Comparison of ENCODE assay signal across 8 cellular contexts in the genomic region with DNA sequence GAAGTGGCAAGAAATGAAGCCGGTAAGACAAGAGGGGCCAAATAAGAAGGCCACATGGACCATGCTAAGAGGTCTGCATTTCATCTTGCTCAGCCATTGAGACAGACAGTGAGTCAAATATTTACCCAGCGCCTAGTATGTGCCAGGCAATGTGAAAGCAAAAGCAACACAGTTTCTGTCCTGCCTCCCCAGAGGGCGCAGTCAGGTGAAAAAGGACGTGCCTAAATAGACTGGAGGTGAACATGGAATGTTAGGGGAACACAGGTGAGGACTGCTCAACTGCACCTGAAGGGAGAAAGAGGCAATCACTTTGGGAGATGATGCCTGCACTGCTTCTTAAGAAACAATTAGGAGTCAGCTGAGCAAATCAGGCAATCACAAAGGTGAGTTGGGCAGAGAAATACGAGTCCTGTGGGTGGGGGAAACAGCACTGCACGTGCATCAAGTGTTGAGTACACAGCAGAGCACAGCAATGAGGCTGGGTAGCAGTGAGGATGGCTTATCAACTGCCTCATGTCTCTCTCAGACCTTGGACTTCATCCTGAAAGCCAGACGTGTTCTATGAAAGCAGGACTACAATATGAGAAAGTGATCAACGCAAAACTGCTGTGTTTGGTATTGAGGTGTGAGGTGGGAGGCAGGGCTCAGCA.
DNase-seq lines count a peak whose midpoint lies in the region; ATAC-seq and TF ChIP-seq lines count a peak whose summit lies in the region.

No MANE protein-coding gene starts in this region.

- DNase-seq in G401 (ENCODE audit: low spot score) (peak; percentile 25), upper lobe of right lung (no peak), NOMO-1 treated with DMSO at 0.1 percent for 48 hours (lab: John Stamatoyannopoulos, UW; ENCODE audit: unreplicated experiment) (no peak), BE2C (no peak), CD14-positive monocyte (ENCODE audit: low spot score) (no peak)
- DNase-seq in activated naive CD8-positive, alpha-beta T cell treated with anti-CD3 and anti-CD28 coated beads, Interleukin-2, amount 50 U/mL, for 24 hours = no peak

- H3K4me3 ChIP-seq in upper lobe of right lung (no peak overlapping the region), BE2C (ENCODE audit: low read depth, low read length) (no peak overlapping the region)

- peak overlapping the region; percentile 30 for H3K27ac Mint-ChIP-seq in activated naive CD8-positive, alpha-beta T cell treated with anti-CD3 and anti-CD28 coated beads, Interleukin-2, amount 50 U/mL, for 24 hours
- H3K27ac Mint-ChIP-seq in CD14-positive monocyte = no peak overlapping the region

- peak overlapping the region; percentile 37 for H3K4me3 Mint-ChIP-seq in activated naive CD8-positive, alpha-beta T cell treated with anti-CD3 and anti-CD28 coated beads, Interleukin-2, amount 50 U/mL, for 24 hours
- H3K4me3 Mint-ChIP-seq in CD14-positive monocyte = no peak overlapping the region

- H3K27me3 Mint-ChIP-seq in activated naive CD8-positive, alpha-beta T cell treated with anti-CD3 and anti-CD28 coated beads, Interleukin-2, amount 50 U/mL, for 24 hours = no peaks in the 10 kb centered on the region
- H3K27me3 Mint-ChIP-seq in CD14-positive monocyte (ENCODE audit: low read depth in 3 of 3) = peaks cover 0 to 3% (median 2%) of the 10 kb centered on the region in 3 donors

- H3K27ac ChIP-seq in upper lobe of right lung = no peak overlapping the region

- H3K36me3 ChIP-seq in upper lobe of right lung = no peaks in the 10 kb centered on the region
- H3K36me3 ChIP-seq in BE2C = no peaks in the 10 kb centered on the region

- ATAC-seq in GM19438 (IDR thresholded peaks at IDR 0.05; ENCODE audit: low read depth, unreplicated experiment) (peak; percentile 95), HG03432 (IDR thresholded peaks at IDR 0.05; ENCODE audit: unreplicated experiment) (peak; percentile 85), upper lobe of right lung (peak; percentile 81)
- peak; percentile 83 for ATAC-seq in activated naive CD8-positive, alpha-beta T cell treated with anti-CD3 and anti-CD28 coated beads, Interleukin-2, amount 50 U/mL, for 24 hours

- intact Hi-C loops in upper lobe of right lung (cut with DNase I) = no loop called here
- intact Hi-C loops in CD14-positive monocyte (cut with micrococcal nuclease) = no loop called here

- peaks cover 18% of the 10 kb centered on the region for H3K36me3 Mint-ChIP-seq in activated naive CD8-positive, alpha-beta T cell treated with anti-CD3 and anti-CD28 coated beads, Interleukin-2, amount 50 U/mL, for 24 hours (ENCODE audit: low read depth)
- peaks cover 22 to 26% of the 10 kb centered on the region in 2 donors for H3K36me3 Mint-ChIP-seq in CD14-positive monocyte

- peak; percentile 7 for TF ChIP-seq CTCF in upper lobe of right lung (IDR thresholded peaks at IDR 0.05)
- no peak for TF ChIP-seq CTCF in BE2C (IDR thresholded peaks at IDR 0.05; ENCODE audit: low read depth, low read length)
- TF ChIP-seq CTCF in CD14-positive monocyte (IDR thresholded peaks at IDR 0.05) = no peak

- peaks cover 47% of the 10 kb centered on the region for H3K4me1 Mint-ChIP-seq in activated naive CD8-positive, alpha-beta T cell treated with anti-CD3 and anti-CD28 coated beads, Interleukin-2, amount 50 U/mL, for 24 hours
- H3K4me1 Mint-ChIP-seq in CD14-positive monocyte = peaks cover 17% of the 10 kb centered on the region

- no peaks in the 10 kb centered on the region for H3K9me3 ChIP-seq in upper lobe of right lung
- no peaks in the 10 kb centered on the region for H3K9me3 ChIP-seq in BE2C

- peaks cover 13% of the 10 kb centered on the region for H3K9me3 Mint-ChIP-seq in activated naive CD8-positive, alpha-beta T cell treated with anti-CD3 and anti-CD28 coated beads, Interleukin-2, amount 50 U/mL, for 24 hours
- H3K9me3 Mint-ChIP-seq in CD14-positive monocyte = peaks cover 3 to 9% (median 7%) of the 10 kb centered on the region in 7 donors

- H3K4me1 ChIP-seq in upper lobe of right lung (peaks cover 13% of the 10 kb centered on the region), BE2C (no peaks in the 10 kb centered on the region)

- in situ Hi-C loops in G401 (cut with HindIII; ENCODE audit: low sequenced_read_pairs) = no loop called here

- H3K27me3 ChIP-seq in upper lobe of right lung = no peaks in the 10 kb centered on the region
- H3K27me3 ChIP-seq in BE2C = no peaks in the 10 kb centered on the region
